In the genomic region with DNA sequence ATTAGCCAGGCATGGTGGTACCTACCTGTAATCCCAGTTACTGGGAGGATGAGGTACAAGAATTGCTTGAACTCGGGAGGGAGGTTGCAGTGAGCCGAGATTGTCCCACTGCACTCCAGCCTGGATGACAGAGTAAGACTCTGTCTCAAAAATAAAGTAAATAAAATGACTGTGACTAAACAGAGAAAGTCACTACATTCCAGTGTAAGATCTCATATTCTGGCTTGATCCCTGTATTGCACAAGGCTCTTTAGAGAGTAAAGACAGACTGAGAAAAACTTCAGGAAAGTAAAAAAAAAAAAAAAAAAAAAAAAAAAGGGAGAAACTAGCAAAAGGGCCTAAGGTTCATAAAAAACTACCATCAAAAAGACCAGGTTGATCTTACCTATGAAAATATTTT, we compare ENCODE assay signal across 22 cellular contexts.
DNase-seq lines count a peak whose midpoint lies in the region; ATAC-seq lines count a peak whose summit lies in the region.
"Had no signal": no experiment of that assay in that cellular context is flagged by ENCODE, and none has a peak within 500 bp of the region (broad histone marks: within the 10 kb centered on the region; RNA-seq: fewer than 3 reads in every experiment).

No MANE protein-coding gene starts in this region.

- H3K9me3 ChIP-seq in subcutaneous abdominal adipose tissue (ENCODE audit: control insufficient read depth in 5 of 5, low read length in 5 of 5): peaks cover 0 to under 1% (median 0%) of the 10 kb centered on the region in 5 donors
- H3K9me3 ChIP-seq: ovary, right lobe of liver had no signal

- peak overlapping the region; percentile 37 for H3K27ac ChIP-seq in subcutaneous abdominal adipose tissue (ENCODE audit: low read depth, low read length)
- H3K27ac ChIP-seq: esophagus muscularis mucosa, heart left ventricle, ovary, right lobe of liver, SK-N-MC, WERI-Rb-1 had no signal

- H3K4me3 ChIP-seq in subcutaneous abdominal adipose tissue (ENCODE audit: low read depth in 1 of 5, low read length in 5 of 5): no peak overlapping the region
- H3K4me3 ChIP-seq: esophagus muscularis mucosa, heart left ventricle, ovary, right lobe of liver, SK-N-MC had no signal

- H3K9ac ChIP-seq in subcutaneous abdominal adipose tissue (ENCODE audit: low read length in 5 of 5): no peak overlapping the region

- DNase-seq in GM04504 (ENCODE audit: low read depth) (peak; percentile 19), RKO (ENCODE audit: low spot score) (peak; percentile 9), fibroblast of peridontal ligament (ENCODE audit: extremely low read depth) (peak; percentile 27), NCI-H1694 (lab: John Stamatoyannopoulos, UW) (no peak)
- no peak for DNase-seq in stimulated activated naive CD4-positive, alpha-beta T cell treated with Interleukin-2 at 50 U/mL for 16 hours (lab: John Stamatoyannopoulos, UW)
- DNase-seq: activated CD4-positive, alpha-beta T cell treated with anti-CD3 and anti-CD28 coated beads, Interleukin-2, amount 50 U/mL, for 1 hour; AML-193; effector memory CD8-positive, alpha-beta T cell; GOT3; heart left ventricle; natural killer cell; ovary; right lobe of liver; T-helper 17 cell; WERI-Rb-1 had no signal

- peaks cover 0 to 22% (median 4%) of the 10 kb centered on the region in 5 donors for H3K4me1 ChIP-seq in subcutaneous abdominal adipose tissue (ENCODE audit: control insufficient read depth in 5 of 5, insufficient read depth in 5 of 5, low read length in 5 of 5)
- H3K4me1 ChIP-seq: esophagus muscularis mucosa, heart left ventricle, right lobe of liver had no signal

- ATAC-seq in HG03439 (IDR thresholded peaks at IDR 0.05; ENCODE audit: unreplicated experiment): no peak
- ATAC-seq: activated naive CD4-positive, alpha-beta T cell treated with anti-CD3 and anti-CD28 coated beads, Interleukin-2, amount 50 U/mL, for 72 hours; effector memory CD8-positive, alpha-beta T cell; HepG2; left lobe of liver; natural killer cell; T-helper 17 cell had no signal

- H3K27me3 ChIP-seq in subcutaneous abdominal adipose tissue (ENCODE audit: control insufficient read depth in 5 of 5, insufficient read depth in 4 of 5, low read length in 5 of 5): no peaks in the 10 kb centered on the region
- H3K27me3 ChIP-seq: esophagus muscularis mucosa, heart left ventricle, ovary, right lobe of liver had no signal

- H3K36me3 ChIP-seq in subcutaneous abdominal adipose tissue (ENCODE audit: control insufficient read depth in 5 of 5, insufficient read depth in 5 of 5, low read length in 5 of 5): no peaks in the 10 kb centered on the region
- H3K36me3 ChIP-seq: esophagus muscularis mucosa, heart left ventricle, ovary, right lobe of liver, WERI-Rb-1 had no signal

Comparison
In these comparisons a context has a peak if more than half of its experiments do, and no peak if none do; other contexts are left out.
1. DNase-seq: peak in GM04504 (single experiment), RKO (single experiment) and fibroblast of peridontal ligament (single experiment); none in NCI-H1694 (single experiment) and stimulated activated naive CD4-positive, alpha-beta T cell treated with Interleukin-2 at 50 U/mL for 16 hours (single experiment).